21 cellular contexts compared by ENCODE assay signal in the genomic region with DNA sequence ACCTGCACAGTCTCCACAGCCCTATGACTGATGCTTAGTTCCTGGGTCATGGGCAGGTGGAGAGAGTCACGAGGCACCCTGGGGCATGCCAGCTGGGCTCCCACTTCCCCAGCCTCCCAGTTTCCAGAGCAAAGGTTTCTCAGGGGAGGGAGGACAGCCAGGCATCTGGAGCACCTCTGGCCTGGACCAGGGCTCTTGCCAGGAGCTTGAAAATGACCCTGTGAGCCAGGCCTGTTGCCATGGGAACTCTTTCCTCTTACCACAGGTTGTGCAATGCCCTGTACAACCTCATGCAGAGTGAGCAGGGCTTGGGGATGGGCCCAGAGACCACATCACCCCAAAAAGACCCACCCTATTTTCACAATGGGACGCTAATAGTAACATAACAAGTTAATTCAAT.
DNase-seq lines count a peak whose midpoint lies in the region; ATAC-seq, FAIRE-seq and TF ChIP-seq lines count a peak whose summit lies in the region.
"Had no signal": no experiment of that assay in that cellular context is flagged by ENCODE, and none has a peak within 500 bp of the region (broad histone marks: within the 10 kb centered on the region; RNA-seq: fewer than 3 reads in every experiment).

No MANE protein-coding gene starts in this region.

- H3K4me1 Mint-ChIP-seq in activated CD8-positive, alpha-beta T cell treated with anti-CD3 and anti-CD28 coated beads, Interleukin-2, amount 10 ng/mL, durations not matched to agents 7 days and 5 days (ENCODE audit: low read depth) = no peaks in the 10 kb centered on the region
- H3K4me1 Mint-ChIP-seq: activated CD4-positive, alpha-beta T cell treated with anti-CD3 and anti-CD28 coated beads, Interleukin-2, amount 10 ng/mL, durations not matched to agents 24 days and 14 days; neural crest cell; T-helper 17 cell had no signal

- DNase-seq in HCEC 1CT (peak; percentile 6), NCI-H69 (lab: John Stamatoyannopoulos, UW) (peak; percentile 33), epithelial cell of esophagus (ENCODE audit: low read depth) (peak; percentile 22), pancreas (peak in 1 of 6 donors; percentile 29), OCI-LY7 (ENCODE audit: low spot score) (no peak)
- no peak for DNase-seq in activated CD8-positive, alpha-beta T cell treated with anti-CD3 and anti-CD28 coated beads, Interleukin-2, amount 10 ng/mL, durations not matched to agents 7 days and 5 days
- DNase-seq: activated CD4-positive, alpha-beta T cell treated with anti-CD3 and anti-CD28 coated beads, Interleukin-2, amount 10 ng/mL, durations not matched to agents 24 days and 14 days; brain microvascular endothelial cell; CD4-positive, alpha-beta T cell; KG1; NCI-H2029; OCI-M1; T-helper 17 cell had no signal

- ATAC-seq in pancreas (peak in 3 of 4 donors; percentile 26 to 37 (median 26)), GM21447 (IDR thresholded peaks at IDR 0.05; ENCODE audit: unreplicated experiment) (no peak), HG03442 (IDR thresholded peaks at IDR 0.05; ENCODE audit: unreplicated experiment) (no peak)
- ATAC-seq in activated CD8-positive, alpha-beta T cell treated with anti-CD3 and anti-CD28 coated beads, Interleukin-2, amount 10 ng/mL, durations not matched to agents 7 days and 5 days = no peak
- ATAC-seq: T-helper 17 cell had no signal

- H3K27ac Mint-ChIP-seq in activated CD8-positive, alpha-beta T cell treated with anti-CD3 and anti-CD28 coated beads, Interleukin-2, amount 10 ng/mL, durations not matched to agents 7 days and 5 days = no peak overlapping the region
- H3K27ac Mint-ChIP-seq: activated CD4-positive, alpha-beta T cell treated with anti-CD3 and anti-CD28 coated beads, Interleukin-2, amount 10 ng/mL, durations not matched to agents 24 days and 14 days; activated T-helper 1 cell treated with anti-CD3 and anti-CD28 coated beads, Interleukin-12 subunit alpha, Interleukin-12 subunit beta, Interleukin-2, Interleukin-4 antibody, amounts not matched to agents 30 ng/mL and 10 ng/mL and 1 ng/mL, durations not matched to agents 14 hours and 24 hours and 36 hours; CD4-positive, alpha-beta T cell; T-helper 17 cell had no signal

- H3K27me3 ChIP-seq in pancreas = no peaks in the 10 kb centered on the region

- H3K79me2 ChIP-seq in OCI-LY7 (ENCODE audit: insufficient read depth, low read depth, low read length) = no peaks in the 10 kb centered on the region

- no peaks in the 10 kb centered on the region for H3K36me3 Mint-ChIP-seq in activated CD8-positive, alpha-beta T cell treated with anti-CD3 and anti-CD28 coated beads, Interleukin-2, amount 10 ng/mL, durations not matched to agents 7 days and 5 days (ENCODE audit: low read depth)

- H3K4me2 ChIP-seq in OCI-LY7 (ENCODE audit: low read length) = no peak overlapping the region
- H3K4me2 ChIP-seq: smooth muscle cell had no signal

- no peaks in the 10 kb centered on the region for H3K9me3 ChIP-seq in pancreas
- no peaks in the 10 kb centered on the region for H3K9me3 ChIP-seq in OCI-LY7 (ENCODE audit: low read length)
- H3K9me3 ChIP-seq: suprapubic skin had no signal

- no peaks in the 10 kb centered on the region for H3K9me2 ChIP-seq in OCI-LY7 (ENCODE audit: insufficient read depth, low read length)

- H3K27me3 Mint-ChIP-seq in activated CD8-positive, alpha-beta T cell treated with anti-CD3 and anti-CD28 coated beads, Interleukin-2, amount 10 ng/mL, durations not matched to agents 7 days and 5 days (ENCODE audit: low read depth) = no peaks in the 10 kb centered on the region

- BruUV-seq in OCI-LY7 (replicated peaks; lab: Mats Ljungman, UMichigan) = no TSS peak

- FAIRE-seq in pancreas (lab: Jason Lieb, UNC) = no peak
- FAIRE-seq: endometrium, G401.6 had no signal

- no peaks in the 10 kb centered on the region for H4K20me1 ChIP-seq in OCI-LY7 (ENCODE audit: insufficient read depth, low read length)

- H3K4me3 ChIP-seq in epithelial cell of esophagus (ENCODE audit: low read length) (no peak overlapping the region), pancreas (no peak overlapping the region), OCI-LY7 (ENCODE audit: low read depth, low read length, poor library complexity, severe bottlenecking) (no peak overlapping the region)
- H3K4me3 ChIP-seq: smooth muscle cell, suprapubic skin had no signal

- POLR2A ChIA-PET in activated CD8-positive, alpha-beta T cell treated with anti-CD3 and anti-CD28 coated beads, Interleukin-2, amount 10 ng/mL, durations not matched to agents 7 days and 5 days (lab: Charles Lee) = no interaction called here
- POLR2A ChIA-PET in OCI-LY7 (lab: Charles Lee) = no interaction called here

- 75 to 80% methylated on average over 2 of the region's 2 CpGs for WGBS in pancreas, 2 donors

- intact Hi-C loops in pancreas (cut with DNase I) (no loop called here), OCI-LY7 (cut with micrococcal nuclease; ENCODE audit: unreplicated experiment) (no loop called here)

- H3K4me3 Mint-ChIP-seq in activated CD8-positive, alpha-beta T cell treated with anti-CD3 and anti-CD28 coated beads, Interleukin-2, amount 10 ng/mL, durations not matched to agents 7 days and 5 days = no peak overlapping the region
- H3K4me3 Mint-ChIP-seq: activated CD4-positive, alpha-beta T cell treated with anti-CD3 and anti-CD28 coated beads, Interleukin-2, amount 10 ng/mL, durations not matched to agents 24 days and 14 days; activated T-helper 1 cell treated with anti-CD3 and anti-CD28 coated beads, Interleukin-12 subunit alpha, Interleukin-12 subunit beta, Interleukin-2, Interleukin-4 antibody, amounts not matched to agents 30 ng/mL and 10 ng/mL and 1 ng/mL, durations not matched to agents 14 hours and 24 hours and 36 hours; CD4-positive, alpha-beta T cell; neural crest cell; T-helper 17 cell had no signal

- no peak for TF ChIP-seq CTCF in epithelial cell of esophagus (IDR thresholded peaks at IDR 0.05; ENCODE audit: insufficient read depth, low read depth, low read length, missing control alignments)
- no peak for TF ChIP-seq CTCF in pancreas (IDR thresholded peaks at IDR 0.05)
- TF ChIP-seq CTCF in OCI-LY7 (conservative IDR thresholded peaks at IDR 0.05; ENCODE audit: low read length) = no peak

- H3K36me3 ChIP-seq in pancreas (no peaks in the 10 kb centered on the region), OCI-LY7 (ENCODE audit: insufficient read depth, low read length) (no peaks in the 10 kb centered on the region)
- H3K36me3 ChIP-seq: brain microvascular endothelial cell, suprapubic skin had no signal

- no peaks in the 10 kb centered on the region for H3K9me3 Mint-ChIP-seq in activated CD8-positive, alpha-beta T cell treated with anti-CD3 and anti-CD28 coated beads, Interleukin-2, amount 10 ng/mL, durations not matched to agents 7 days and 5 days (ENCODE audit: insufficient read depth)
- H3K9me3 Mint-ChIP-seq: activated CD4-positive, alpha-beta T cell treated with anti-CD3 and anti-CD28 coated beads, Interleukin-2, amount 10 ng/mL, durations not matched to agents 24 days and 14 days; activated T-helper 1 cell treated with anti-CD3 and anti-CD28 coated beads, Interleukin-12 subunit alpha, Interleukin-12 subunit beta, Interleukin-2, Interleukin-4 antibody, amounts not matched to agents 30 ng/mL and 10 ng/mL and 1 ng/mL, durations not matched to agents 14 hours and 24 hours and 36 hours; CD4-positive, alpha-beta T cell; neural crest cell had no signal

- H2AFZ ChIP-seq in OCI-LY7 (ENCODE audit: low read length) = no peak overlapping the region

- no peak overlapping the region for H3K27ac ChIP-seq in pancreas
- H3K27ac ChIP-seq in OCI-LY7 (ENCODE audit: low read depth, low read length, poor library complexity, severe bottlenecking) = no peak overlapping the region
- H3K27ac ChIP-seq: brain microvascular endothelial cell, suprapubic skin had no signal

- CTCF ChIA-PET in activated CD8-positive, alpha-beta T cell treated with anti-CD3 and anti-CD28 coated beads, Interleukin-2, amount 10 ng/mL, durations not matched to agents 7 days and 5 days (lab: Charles Lee) = interaction anchor here (1.2 kb wide), 1 partner anchor 61 kb away, joined by 4 read pairs; no protein-coding TSS in a partner anchor
- CTCF ChIA-PET in OCI-LY7 (lab: Charles Lee; ENCODE audit: unreplicated experiment) = no interaction called here

- peaks cover 0 to 6% (median 5%) of the 10 kb centered on the region in 3 donors for H3K4me1 ChIP-seq in pancreas
- H3K4me1 ChIP-seq in OCI-LY7 (ENCODE audit: insufficient read depth, low read length, poor library complexity, severe bottlenecking) = no peaks in the 10 kb centered on the region

Comparison
In these comparisons a context has a peak if more than half of its experiments do, and no peak if none do; other contexts are left out.
1. DNase-seq: peak in HCEC 1CT (single experiment), NCI-H69 (single experiment) and epithelial cell of esophagus (single experiment); none in activated CD8-positive, alpha-beta T cell treated with anti-CD3 and anti-CD28 coated beads, Interleukin-2, amount 10 ng/mL, durations not matched to agents 7 days and 5 days (single experiment) and OCI-LY7 (single experiment).
2. ATAC-seq: peak in pancreas (3 of 4); none in GM21447 (single experiment), activated CD8-positive, alpha-beta T cell treated with anti-CD3 and anti-CD28 coated beads, Interleukin-2, amount 10 ng/mL, durations not matched to agents 7 days and 5 days (single experiment) and HG03442 (single experiment).